In the genomic region with DNA sequence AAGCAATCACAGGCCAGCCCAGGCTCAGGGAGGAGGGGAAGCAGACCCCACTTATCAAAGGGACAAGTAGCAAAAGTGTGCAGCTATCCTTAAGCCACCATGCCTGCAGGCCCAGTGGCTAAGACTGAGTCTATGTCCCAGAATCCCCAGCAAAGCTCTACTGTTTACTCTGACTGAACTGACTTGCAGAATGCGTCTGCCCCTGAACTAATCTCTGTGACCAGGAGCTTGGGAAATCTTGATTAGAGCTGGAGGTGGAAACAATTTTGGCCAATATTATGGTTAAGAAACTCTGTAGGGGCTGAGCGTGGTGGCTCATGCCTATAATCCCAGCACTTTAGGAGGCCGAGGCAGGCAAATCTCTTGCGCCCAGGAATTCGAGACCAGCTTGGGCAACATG, we compare ENCODE assay signal across 33 cellular contexts.
"Had no signal": no experiment of that assay in that cellular context is flagged by ENCODE, and none has a peak within 500 bp of the region (broad histone marks: within the 10 kb centered on the region; RNA-seq: fewer than 3 reads in every experiment).

No MANE protein-coding gene starts in this region.

- H3K36me3 ChIP-seq: adrenal gland, ascending aorta, breast epithelium, cardiac muscle cell, colonic mucosa had no signal

- H3K27me3 Mint-ChIP-seq: activated CD4-positive, alpha-beta memory T cell treated with anti-CD3 and anti-CD28 coated beads for 36 hours; activated CD4-positive, alpha-beta T cell treated with anti-CD3 and anti-CD28 coated beads, Interleukin-2, amount 10 ng/mL, durations not matched to agents 24 days and 14 days; activated CD8-positive, alpha-beta memory T cell treated with anti-CD3 and anti-CD28 coated beads, Interleukin-2, amount 10 ng/mL, durations not matched to agents 7 days and 5 days; activated naive CD4-positive, alpha-beta T cell treated with anti-CD3 and anti-CD28 coated beads, Interleukin-2, amount 50 U/mL, for 24 hours; activated naive CD8-positive, alpha-beta T cell treated with anti-CD3 and anti-CD28 coated beads for 36 hours; activated naive CD8-positive, alpha-beta T cell treated with anti-CD3 and anti-CD28 coated beads, Interleukin-2, amount 50 U/mL, for 24 hours; dendritic cell treated with granulocyte-macrophage colony-stimulating factor and Interleukin-4, amounts not matched to agents 40 ng/mL and 50 ng/mL, for 4 days had no signal

- H3K4me1 ChIP-seq: breast epithelium, colonic mucosa had no signal

- H3K27ac Mint-ChIP-seq: activated CD4-positive, alpha-beta memory T cell treated with anti-CD3 and anti-CD28 coated beads for 36 hours; activated CD4-positive, alpha-beta T cell treated with anti-CD3 and anti-CD28 coated beads, Interleukin-2, amount 10 ng/mL, durations not matched to agents 24 days and 14 days; activated CD8-positive, alpha-beta memory T cell treated with anti-CD3 and anti-CD28 coated beads, Interleukin-2, amount 10 ng/mL, durations not matched to agents 7 days and 5 days; activated CD8-positive, alpha-beta T cell treated with anti-CD3 and anti-CD28 coated beads, Interleukin-2, amount 10 ng/mL, durations not matched to agents 7 days and 5 days; activated naive CD4-positive, alpha-beta T cell treated with anti-CD3 and anti-CD28 coated beads for 36 hours; activated naive CD4-positive, alpha-beta T cell treated with anti-CD3 and anti-CD28 coated beads, Interleukin-2, amount 50 U/mL, for 24 hours; activated naive CD8-positive, alpha-beta T cell treated with anti-CD3 and anti-CD28 coated beads for 36 hours; activated naive CD8-positive, alpha-beta T cell treated with anti-CD3 and anti-CD28 coated beads, Interleukin-2, amount 50 U/mL, for 24 hours; activated T-helper 1 cell treated with anti-CD3 and anti-CD28 coated beads, Interleukin-12 subunit alpha, Interleukin-12 subunit beta, Interleukin-2, Interleukin-4 antibody, amounts not matched to agents 30 ng/mL and 10 ng/mL and 1 ng/mL, durations not matched to agents 14 hours and 24 hours and 36 hours; activated T-helper 2 cell treated with anti-CD3 and anti-CD28 coated beads, Interferon-gamma antibody, Interleukin-2, Interleukin-4, amounts not matched to agents 10 μg/mL and 5 μg/mL and 100 μg/mL, durations not matched to agents 14 hours and 24 hours and 36 hours; brain; dendritic cell treated with granulocyte-macrophage colony-stimulating factor and Interleukin-4, amounts not matched to agents 40 ng/mL and 50 ng/mL, for 4 days; endodermal cell; WTC11 had no signal

- H3K4me3 ChIP-seq: adrenal gland, ascending aorta, breast epithelium, cardiac muscle cell, colonic mucosa, dorsolateral prefrontal cortex had no signal

- H3K4me3 Mint-ChIP-seq: activated CD4-positive, alpha-beta memory T cell treated with anti-CD3 and anti-CD28 coated beads for 36 hours; activated CD4-positive, alpha-beta T cell treated with anti-CD3 and anti-CD28 coated beads, Interleukin-2, amount 10 ng/mL, durations not matched to agents 24 days and 14 days; activated CD8-positive, alpha-beta memory T cell treated with anti-CD3 and anti-CD28 coated beads, Interleukin-2, amount 10 ng/mL, durations not matched to agents 7 days and 5 days; activated CD8-positive, alpha-beta T cell treated with anti-CD3 and anti-CD28 coated beads, Interleukin-2, amount 10 ng/mL, durations not matched to agents 7 days and 5 days; activated naive CD4-positive, alpha-beta T cell treated with anti-CD3 and anti-CD28 coated beads for 36 hours; activated naive CD4-positive, alpha-beta T cell treated with anti-CD3 and anti-CD28 coated beads, Interleukin-2, amount 50 U/mL, for 24 hours; activated naive CD8-positive, alpha-beta T cell treated with anti-CD3 and anti-CD28 coated beads for 36 hours; activated naive CD8-positive, alpha-beta T cell treated with anti-CD3 and anti-CD28 coated beads, Interleukin-2, amount 50 U/mL, for 24 hours; activated T-helper 1 cell treated with anti-CD3 and anti-CD28 coated beads, Interleukin-12 subunit alpha, Interleukin-12 subunit beta, Interleukin-2, Interleukin-4 antibody, amounts not matched to agents 30 ng/mL and 10 ng/mL and 1 ng/mL, durations not matched to agents 14 hours and 24 hours and 36 hours; brain; dendritic cell treated with granulocyte-macrophage colony-stimulating factor and Interleukin-4, amounts not matched to agents 40 ng/mL and 50 ng/mL, for 4 days; endodermal cell; WTC11 had no signal

- ATAC-seq: activated CD8-positive, alpha-beta memory T cell treated with anti-CD3 and anti-CD28 coated beads, Interleukin-2, amount 10 ng/mL, durations not matched to agents 7 days and 5 days; activated CD8-positive, alpha-beta T cell treated with anti-CD3 and anti-CD28 coated beads, Interleukin-2, amount 10 ng/mL, durations not matched to agents 7 days and 5 days; activated naive CD8-positive, alpha-beta T cell treated with anti-CD3 and anti-CD28 coated beads, Interleukin-2, amount 50 U/mL, for 24 hours; esophagus mucosa; WTC11 had no signal

- H3K27me3 ChIP-seq: adrenal gland, ascending aorta, breast epithelium, cardiac muscle cell, colonic mucosa, dorsolateral prefrontal cortex had no signal

- H3K4me1 Mint-ChIP-seq: endodermal cell had no signal

- H3K9me3 ChIP-seq: adrenal gland, ascending aorta, breast epithelium, colonic mucosa had no signal

- H3K36me3 Mint-ChIP-seq: activated CD4-positive, alpha-beta memory T cell treated with anti-CD3 and anti-CD28 coated beads for 36 hours; activated CD8-positive, alpha-beta memory T cell treated with anti-CD3 and anti-CD28 coated beads, Interleukin-2, amount 10 ng/mL, durations not matched to agents 7 days and 5 days; activated naive CD4-positive, alpha-beta T cell treated with anti-CD3 and anti-CD28 coated beads, Interleukin-2, amount 50 U/mL, for 24 hours; activated naive CD8-positive, alpha-beta T cell treated with anti-CD3 and anti-CD28 coated beads for 36 hours; brain; WTC11 had no signal

- H3K27ac ChIP-seq: adrenal gland, ascending aorta, cardiac muscle cell, colonic mucosa, dorsolateral prefrontal cortex, VCaP had no signal

- H3K9me3 Mint-ChIP-seq: activated CD4-positive, alpha-beta memory T cell treated with anti-CD3 and anti-CD28 coated beads for 36 hours; activated CD4-positive, alpha-beta T cell treated with anti-CD3 and anti-CD28 coated beads, Interleukin-2, amount 10 ng/mL, durations not matched to agents 24 days and 14 days; activated naive CD4-positive, alpha-beta T cell treated with anti-CD3 and anti-CD28 coated beads for 36 hours; activated naive CD4-positive, alpha-beta T cell treated with anti-CD3 and anti-CD28 coated beads, Interleukin-2, amount 50 U/mL, for 24 hours; activated naive CD8-positive, alpha-beta T cell treated with anti-CD3 and anti-CD28 coated beads for 36 hours; activated naive CD8-positive, alpha-beta T cell treated with anti-CD3 and anti-CD28 coated beads, Interleukin-2, amount 50 U/mL, for 24 hours; activated T-helper 1 cell treated with anti-CD3 and anti-CD28 coated beads, Interleukin-12 subunit alpha, Interleukin-12 subunit beta, Interleukin-2, Interleukin-4 antibody, amounts not matched to agents 30 ng/mL and 10 ng/mL and 1 ng/mL, durations not matched to agents 14 hours and 24 hours and 36 hours; activated T-helper 2 cell treated with anti-CD3 and anti-CD28 coated beads, Interferon-gamma antibody, Interleukin-2, Interleukin-4, amounts not matched to agents 10 μg/mL and 5 μg/mL and 100 μg/mL, durations not matched to agents 14 hours and 24 hours and 36 hours; brain; dendritic cell treated with granulocyte-macrophage colony-stimulating factor and Interleukin-4, amounts not matched to agents 40 ng/mL and 50 ng/mL, for 4 days; endodermal cell; WTC11 had no signal

- DNase-seq: activated CD4-positive, alpha-beta memory T cell treated with anti-CD3 and anti-CD28 coated beads for 36 hours; activated CD4-positive, alpha-beta T cell treated with anti-CD3 and anti-CD28 coated beads for 1 hour; activated CD4-positive, alpha-beta T cell treated with anti-CD3 and anti-CD28 coated beads, Interleukin-2, amount 10 ng/mL, durations not matched to agents 24 days and 14 days; activated CD8-positive, alpha-beta memory T cell treated with anti-CD3 and anti-CD28 coated beads, Interleukin-2, amount 10 ng/mL, durations not matched to agents 7 days and 5 days; activated CD8-positive, alpha-beta memory T cell treated with anti-CD3 and anti-CD28 coated beads, Interleukin-2, amount 50 U/mL, for 4 hours; activated CD8-positive, alpha-beta T cell treated with anti-CD3 and anti-CD28 coated beads, Interleukin-2, amount 10 ng/mL, durations not matched to agents 7 days and 5 days; activated effector memory CD4-positive, alpha-beta T cell treated with anti-CD3 and anti-CD28 coated beads, Interleukin-2, amount 50 U/mL, for 16 hours; activated naive CD4-positive, alpha-beta T cell treated with anti-CD3 and anti-CD28 coated beads for 36 hours; activated naive CD8-positive, alpha-beta T cell treated with anti-CD3 and anti-CD28 coated beads for 36 hours; activated naive CD8-positive, alpha-beta T cell treated with anti-CD3 and anti-CD28 coated beads, Interleukin-2, amount 50 U/mL, for 24 hours; activated T-cell treated with anti-CD3 and anti-CD28 coated beads, Interleukin-2, amount 50 U/mL, for 1 hour; activated T-cell treated with anti-CD3 and anti-CD28 coated beads, Interleukin-2, amount 50 U/mL, for 48 hours; adrenal gland; central memory CD4-positive, alpha-beta T cell; cerebellar nuclear complex; colonic mucosa; dorsolateral prefrontal cortex; effector memory CD4-positive, alpha-beta T cell; endodermal cell; foreskin fibroblast; head of caudate nucleus; T-helper 2 cell had no signal
